In genomic region chr3:13235079-13235478, GRCh38 we compare ENCODE assay signal across 11 cellular contexts.
DNase-seq lines count a peak whose midpoint lies in the region; ATAC-seq and TF ChIP-seq lines count a peak whose summit lies in the region.
"Had no signal": no experiment of that assay in that cellular context is flagged by ENCODE, and none has a peak within 500 bp of the region (broad histone marks: within the 10 kb centered on the region; RNA-seq: fewer than 3 reads in every experiment).

No MANE protein-coding gene starts in this region.

- H3K27me3 Mint-ChIP-seq in WTC11 (ENCODE audit: low read depth) = no peaks in the 10 kb centered on the region
- peaks cover 35% of the 10 kb centered on the region for H3K27me3 Mint-ChIP-seq in stimulated activated naive CD8-positive, alpha-beta T cell treated with anti-CD3 and anti-CD28 coated beads, Interleukin-15, amount 100 ng/mL, for 72 hours

- peaks cover 33% of the 10 kb centered on the region for H3K4me1 Mint-ChIP-seq in WTC11
- H3K4me1 Mint-ChIP-seq in stimulated activated naive CD8-positive, alpha-beta T cell treated with anti-CD3 and anti-CD28 coated beads, Interleukin-15, amount 100 ng/mL, for 72 hours = peaks cover 28% of the 10 kb centered on the region

- ATAC-seq in Right ventricle myocardium inferior (no peak), HG03196 (IDR thresholded peaks at IDR 0.05; ENCODE audit: unreplicated experiment) (peak; percentile 73), WTC11 (peak; percentile 39; the same call in 1 of the 2 replicates)
- ATAC-seq in stimulated activated naive CD8-positive, alpha-beta T cell treated with anti-CD3 and anti-CD28 coated beads, Interleukin-15, amount 100 ng/mL, for 72 hours = peak; percentile 74

- H3K36me3 ChIP-seq in left ventricle myocardium inferior (no peaks in the 10 kb centered on the region), BE2C (no peaks in the 10 kb centered on the region)

- H3K4me3 ChIP-seq in left ventricle myocardium inferior = no peak overlapping the region
- H3K4me3 ChIP-seq in BE2C (ENCODE audit: low read depth, low read length) = no peak overlapping the region

- in situ Hi-C loops in GM13976 (cut with MboI; ENCODE audit: low sequenced_read_pairs, unreplicated experiment) = no loop called here

- DNase-seq in left ventricle myocardium inferior (no peak), Right ventricle myocardium inferior (ENCODE audit: missing footprints) (no peak), WTC11 (ENCODE audit: low spot score) (no peak), GM13976 (ENCODE audit: low spot score) (no peak), BE2C (no peak), dermis blood vessel endothelial cell (no peak)
- DNase-seq in stimulated activated naive CD8-positive, alpha-beta T cell treated with anti-CD3 and anti-CD28 coated beads, Interleukin-15, amount 100 ng/mL, for 72 hours = peak in 1 of 2 donors; percentile 26
- DNase-seq: MM.1S, SHP77 treated with DMSO at 0.1 percent for 48 hours had no signal

- no peak overlapping the region; the same call in 1 of the 2 replicates for H3K27ac Mint-ChIP-seq in WTC11
- H3K27ac Mint-ChIP-seq in stimulated activated naive CD8-positive, alpha-beta T cell treated with anti-CD3 and anti-CD28 coated beads, Interleukin-15, amount 100 ng/mL, for 72 hours = no peak overlapping the region

- peak overlapping the region; percentile 30 for H3K27ac ChIP-seq in left ventricle myocardium inferior (replicated peaks)

- TF ChIP-seq CTCF in left ventricle myocardium inferior (IDR thresholded peaks at IDR 0.05; ENCODE audit: borderline replicate concordance) = no peak
- TF ChIP-seq CTCF in WTC11 (IDR thresholded peaks at IDR 0.05) = no peak
- no peak for TF ChIP-seq CTCF in GM13976 (IDR thresholded peaks at IDR 0.05; ENCODE audit: borderline replicate concordance, control extremely low read depth, extremely low read depth, insufficient read depth, missing control alignments)
- no peak for TF ChIP-seq CTCF in BE2C (IDR thresholded peaks at IDR 0.05; ENCODE audit: low read depth, low read length)

- H3K9me3 ChIP-seq in left ventricle myocardium inferior (replicated peaks) (no peaks in the 10 kb centered on the region), BE2C (no peaks in the 10 kb centered on the region)

- H3K4me1 ChIP-seq in left ventricle myocardium inferior (peaks cover 17% of the 10 kb centered on the region), BE2C (no peaks in the 10 kb centered on the region)

- intact Hi-C loops in left ventricle myocardium inferior (cut with micrococcal nuclease) (no loop called here), Right ventricle myocardium inferior (cut with DNase I) (no loop called here)

- H3K9me3 Mint-ChIP-seq in WTC11 = no peaks in the 10 kb centered on the region
- H3K9me3 Mint-ChIP-seq in stimulated activated naive CD8-positive, alpha-beta T cell treated with anti-CD3 and anti-CD28 coated beads, Interleukin-15, amount 100 ng/mL, for 72 hours = no peaks in the 10 kb centered on the region
- H3K9me3 Mint-ChIP-seq: type B pancreatic cell had no signal

- CTCF ChIA-PET in WTC11 (lab: Charles Lee) = no interaction called here

- POLR2A ChIA-PET in WTC11 (lab: Charles Lee) = no interaction called here

- H3K4me3 Mint-ChIP-seq in WTC11 = no peak overlapping the region
- H3K4me3 Mint-ChIP-seq in stimulated activated naive CD8-positive, alpha-beta T cell treated with anti-CD3 and anti-CD28 coated beads, Interleukin-15, amount 100 ng/mL, for 72 hours = no peak overlapping the region
- H3K4me3 Mint-ChIP-seq: type B pancreatic cell had no signal

- H3K27me3 ChIP-seq in left ventricle myocardium inferior (ENCODE audit: low read depth) = peaks cover 78% of the 10 kb centered on the region
- H3K27me3 ChIP-seq in BE2C = no peaks in the 10 kb centered on the region

- no peaks in the 10 kb centered on the region for H3K36me3 Mint-ChIP-seq in WTC11
- H3K36me3 Mint-ChIP-seq: type B pancreatic cell had no signal

TF ChIP-seq in WTC11, 78 proteins besides CTCF, POLR2A, EP300 and RAD21:
- TF ChIP-seq NR1H2 (CRISPR knock-in tag; IDR thresholded peaks at IDR 0.05) (no peak), NFYB (CRISPR knock-in tag; conservative IDR thresholded peaks at IDR 0.05; ENCODE audit: low read depth) (no peak), E2F4 (CRISPR knock-in tag; IDR thresholded peaks at IDR 0.05; ENCODE audit: borderline replicate concordance, low read depth) (no peak), FOXP1 (CRISPR knock-in tag; IDR thresholded peaks at IDR 0.05; ENCODE audit: borderline replicate concordance) (no peak), NR3C1 (CRISPR knock-in tag; conservative IDR thresholded peaks at IDR 0.05; ENCODE audit: low read depth) (no peak), TEAD4 (CRISPR knock-in tag; IDR thresholded peaks at IDR 0.05) (no peak), TEAD1 (CRISPR knock-in tag; IDR thresholded peaks at IDR 0.05) (no peak), SMAD3 (CRISPR knock-in tag; IDR thresholded peaks at IDR 0.05; ENCODE audit: borderline replicate concordance) (no peak), FOXK1 (CRISPR knock-in tag; IDR thresholded peaks at IDR 0.05) (no peak)
